Comparison of ENCODE assay signal across 1 cellular context in the genomic region with DNA sequence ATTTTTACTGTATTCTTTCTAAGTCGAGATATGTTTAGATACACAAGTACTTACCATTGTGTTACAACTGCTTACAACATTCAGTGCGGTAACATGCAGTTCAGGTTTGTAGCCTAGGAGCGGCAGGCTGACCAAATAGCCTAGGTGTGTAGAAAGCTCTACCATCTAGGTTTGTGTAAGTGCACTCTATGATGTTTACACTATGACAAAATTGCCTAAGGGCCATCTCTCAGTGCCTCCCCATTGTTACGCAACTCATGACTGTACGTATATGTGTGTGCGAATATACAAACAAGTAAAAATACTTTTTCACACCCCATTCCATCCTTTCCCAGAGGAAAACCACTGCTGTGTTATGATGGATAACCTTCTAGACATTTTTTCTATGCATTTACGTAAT.
TF ChIP-seq lines count a peak whose summit lies in the region.

No MANE protein-coding gene starts in this region.

TF ChIP-seq in HepG2, 621 proteins besides CTCF, POLR2A, EP300 and RAD21 (continued from another document and continues in another):
- TF ChIP-seq, protein P1, sequence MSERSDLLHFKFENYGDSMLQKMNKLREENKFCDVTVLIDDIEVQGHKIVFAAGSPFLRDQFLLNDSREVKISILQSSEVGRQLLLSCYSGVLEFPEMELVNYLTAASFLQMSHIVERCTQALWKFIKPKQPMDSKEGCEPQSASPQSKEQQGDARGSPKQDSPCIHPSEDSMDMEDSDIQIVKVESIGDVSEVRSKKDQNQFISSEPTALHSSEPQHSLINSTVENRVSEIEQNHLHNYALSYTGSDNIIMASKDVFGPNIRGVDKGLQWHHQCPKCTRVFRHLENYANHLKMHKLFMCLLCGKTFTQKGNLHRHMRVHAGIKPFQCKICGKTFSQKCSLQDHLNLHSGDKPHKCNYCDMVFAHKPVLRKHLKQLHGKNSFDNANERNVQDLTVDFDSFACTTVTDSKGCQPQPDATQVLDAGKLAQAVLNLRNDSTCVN (CRISPR knock-in tag; IDR thresholded peaks at IDR 0.05; ENCODE audit: borderline replicate concordance): no peak
- TF ChIP-seq ZNF510 (CRISPR knock-in tag; IDR thresholded peaks at IDR 0.05; ENCODE audit: low read depth) (no peak), ZNF253 (CRISPR knock-in tag; IDR thresholded peaks at IDR 0.05; ENCODE audit: borderline replicate concordance) (no peak), ZNF10 (CRISPR knock-in tag; IDR thresholded peaks at IDR 0.05; ENCODE audit: borderline replicate concordance, low read depth) (no peak), CHD2 (IDR thresholded peaks at IDR 0.05; ENCODE audit: low read depth, low read length) (no peak), RFXAP (CRISPR knock-in tag; IDR thresholded peaks at IDR 0.05; ENCODE audit: borderline replicate concordance) (no peak), ARHGAP35 (CRISPR knock-in tag; IDR thresholded peaks at IDR 0.05; ENCODE audit: borderline replicate concordance) (no peak), RFX5 (IDR thresholded peaks at IDR 0.05; ENCODE audit: low read depth, low read length) (no peak), ZBTB8A (CRISPR knock-in tag; IDR thresholded peaks at IDR 0.05; ENCODE audit: borderline replicate concordance, low read depth) (no peak), SRF (IDR thresholded peaks at IDR 0.05; ENCODE audit: low read depth, low read length) (no peak), KAT7 (CRISPR knock-in tag; IDR thresholded peaks at IDR 0.05; ENCODE audit: borderline replicate concordance) (no peak), TBX3 (IDR thresholded peaks at IDR 0.05; ENCODE audit: borderline replicate concordance) (peak; percentile 45; the same call in 1 of the 2 replicates), NFKBIZ (CRISPR knock-in tag; IDR thresholded peaks at IDR 0.05) (no peak), MIXL1 (CRISPR knock-in tag; IDR thresholded peaks at IDR 0.05) (0 out of 2 replicates have a peak, but pooled peaks have one; percentile 27), MYNN (CRISPR knock-in tag; IDR thresholded peaks at IDR 0.05; ENCODE audit: low read depth) (no peak), AGO2 (optimal IDR thresholded peaks at IDR 0.05; ENCODE audit: low read depth, low read length) (no peak), ELF4 (CRISPR knock-in tag; IDR thresholded peaks at IDR 0.05; ENCODE audit: borderline replicate concordance) (no peak), KDM4B (CRISPR knock-in tag; IDR thresholded peaks at IDR 0.05) (no peak), FOXO1 (CRISPR knock-in tag; IDR thresholded peaks at IDR 0.05) (peak; percentile 59; the same call in 1 of the 2 replicates), ZNF501 (CRISPR knock-in tag; IDR thresholded peaks at IDR 0.05) (no peak), TARDBP (CRISPR knock-in tag; IDR thresholded peaks at IDR 0.05) (peak; percentile 46; the same call in 1 of the 2 replicates), ZNF816 (CRISPR knock-in tag; IDR thresholded peaks at IDR 0.05; ENCODE audit: borderline replicate concordance) (no peak), CCDC6 (CRISPR knock-in tag; IDR thresholded peaks at IDR 0.05) (no peak), TCF7L2 (IDR thresholded peaks at IDR 0.05; ENCODE audit: low read depth, low read length) (no peak), THAP11 (CRISPR knock-in tag; IDR thresholded peaks at IDR 0.05) (peak; percentile 79), FOSL2 (CRISPR knock-in tag; IDR thresholded peaks at IDR 0.05) (peak; percentile 69), ZC3H4 (CRISPR knock-in tag; IDR thresholded peaks at IDR 0.05; ENCODE audit: borderline replicate concordance) (no peak), MEIS2 (CRISPR knock-in tag; IDR thresholded peaks at IDR 0.05) (no peak), SRY (CRISPR knock-in tag; IDR thresholded peaks at IDR 0.05) (no peak), ZNF441 (CRISPR knock-in tag; IDR thresholded peaks at IDR 0.05; ENCODE audit: borderline replicate concordance) (no peak), TOPORS (CRISPR knock-in tag; IDR thresholded peaks at IDR 0.05) (no peak), MBNL3 (CRISPR knock-in tag; conservative IDR thresholded peaks at IDR 0.05) (no peak), ZFX (CRISPR knock-in tag; IDR thresholded peaks at IDR 0.05; ENCODE audit: low read depth) (no peak), ZFP90 (CRISPR knock-in tag; IDR thresholded peaks at IDR 0.05; ENCODE audit: borderline replicate concordance) (no peak), SNAI1 (CRISPR knock-in tag; IDR thresholded peaks at IDR 0.05; ENCODE audit: borderline replicate concordance) (no peak)
- TF ChIP-seq, protein P2, sequence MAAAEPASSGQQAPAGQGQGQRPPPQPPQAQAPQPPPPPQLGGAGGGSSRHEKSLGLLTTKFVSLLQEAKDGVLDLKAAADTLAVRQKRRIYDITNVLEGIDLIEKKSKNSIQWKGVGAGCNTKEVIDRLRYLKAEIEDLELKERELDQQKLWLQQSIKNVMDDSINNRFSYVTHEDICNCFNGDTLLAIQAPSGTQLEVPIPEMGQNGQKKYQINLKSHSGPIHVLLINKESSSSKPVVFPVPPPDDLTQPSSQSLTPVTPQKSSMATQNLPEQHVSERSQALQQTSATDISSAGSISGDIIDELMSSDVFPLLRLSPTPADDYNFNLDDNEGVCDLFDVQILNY (CRISPR knock-in tag; conservative IDR thresholded peaks at IDR 0.05): no peak
- TF ChIP-seq, protein P3, sequence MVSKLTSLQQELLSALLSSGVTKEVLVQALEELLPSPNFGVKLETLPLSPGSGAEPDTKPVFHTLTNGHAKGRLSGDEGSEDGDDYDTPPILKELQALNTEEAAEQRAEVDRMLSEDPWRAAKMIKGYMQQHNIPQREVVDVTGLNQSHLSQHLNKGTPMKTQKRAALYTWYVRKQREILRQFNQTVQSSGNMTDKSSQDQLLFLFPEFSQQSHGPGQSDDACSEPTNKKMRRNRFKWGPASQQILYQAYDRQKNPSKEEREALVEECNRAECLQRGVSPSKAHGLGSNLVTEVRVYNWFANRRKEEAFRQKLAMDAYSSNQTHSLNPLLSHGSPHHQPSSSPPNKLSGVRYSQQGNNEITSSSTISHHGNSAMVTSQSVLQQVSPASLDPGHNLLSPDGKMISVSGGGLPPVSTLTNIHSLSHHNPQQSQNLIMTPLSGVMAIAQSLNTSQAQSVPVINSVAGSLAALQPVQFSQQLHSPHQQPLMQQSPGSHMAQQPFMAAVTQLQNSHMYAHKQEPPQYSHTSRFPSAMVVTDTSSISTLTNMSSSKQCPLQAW (CRISPR knock-in tag; IDR thresholded peaks at IDR 0.05): no peak
- TF ChIP-seq, protein P4, sequence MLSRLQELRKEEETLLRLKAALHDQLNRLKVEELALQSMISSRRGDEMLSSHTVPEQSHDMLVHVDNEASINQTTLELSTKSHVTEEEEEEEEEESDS (CRISPR knock-in tag; IDR thresholded peaks at IDR 0.05; ENCODE audit: borderline replicate concordance): no peak
- TF ChIP-seq, protein P5, sequence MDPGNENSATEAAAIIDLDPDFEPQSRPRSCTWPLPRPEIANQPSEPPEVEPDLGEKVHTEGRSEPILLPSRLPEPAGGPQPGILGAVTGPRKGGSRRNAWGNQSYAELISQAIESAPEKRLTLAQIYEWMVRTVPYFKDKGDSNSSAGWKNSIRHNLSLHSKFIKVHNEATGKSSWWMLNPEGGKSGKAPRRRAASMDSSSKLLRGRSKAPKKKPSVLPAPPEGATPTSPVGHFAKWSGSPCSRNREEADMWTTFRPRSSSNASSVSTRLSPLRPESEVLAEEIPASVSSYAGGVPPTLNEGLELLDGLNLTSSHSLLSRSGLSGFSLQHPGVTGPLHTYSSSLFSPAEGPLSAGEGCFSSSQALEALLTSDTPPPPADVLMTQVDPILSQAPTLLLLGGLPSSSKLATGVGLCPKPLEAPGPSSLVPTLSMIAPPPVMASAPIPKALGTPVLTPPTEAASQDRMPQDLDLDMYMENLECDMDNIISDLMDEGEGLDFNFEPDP (CRISPR knock-in tag; conservative IDR thresholded peaks at IDR 0.05): no peak
- TF ChIP-seq, protein P6, sequence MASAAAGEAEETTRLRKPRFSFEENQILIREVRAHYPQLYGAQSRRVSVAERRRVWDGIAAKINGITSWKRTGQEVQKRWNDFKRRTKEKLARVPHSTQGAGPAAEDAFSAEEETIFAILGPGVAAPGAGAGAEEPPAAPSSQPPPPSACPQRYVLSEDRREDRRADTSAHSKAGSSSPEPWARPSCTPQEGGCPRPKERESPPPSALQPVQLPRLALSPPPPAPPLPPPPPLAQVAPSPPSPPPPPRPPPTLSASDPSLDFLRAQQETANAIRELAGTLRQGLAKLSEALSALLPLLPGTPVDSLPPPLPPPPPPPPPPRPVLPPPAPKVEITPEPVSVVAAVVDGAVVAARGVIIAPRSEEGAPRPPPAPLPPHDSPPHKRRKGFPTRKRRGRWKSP (CRISPR knock-in tag; IDR thresholded peaks at IDR 0.05): no peak
- TF ChIP-seq, protein P7, sequence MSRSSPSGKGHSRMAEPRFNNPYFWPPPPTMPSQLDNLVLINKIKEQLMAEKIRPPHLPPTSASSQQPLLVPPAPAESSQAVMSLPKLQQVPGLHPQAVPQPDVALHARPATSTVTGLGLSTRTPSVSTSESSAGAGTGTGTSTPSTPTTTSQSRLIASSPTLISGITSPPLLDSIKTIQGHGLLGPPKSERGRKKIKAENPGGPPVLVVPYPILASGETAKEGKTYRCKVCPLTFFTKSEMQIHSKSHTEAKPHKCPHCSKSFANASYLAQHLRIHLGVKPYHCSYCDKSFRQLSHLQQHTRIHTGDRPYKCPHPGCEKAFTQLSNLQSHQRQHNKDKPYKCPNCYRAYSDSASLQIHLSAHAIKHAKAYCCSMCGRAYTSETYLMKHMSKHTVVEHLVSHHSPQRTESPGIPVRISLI (CRISPR knock-in tag; IDR thresholded peaks at IDR 0.05; ENCODE audit: borderline replicate concordance): no peak
- TF ChIP-seq, protein P8, sequence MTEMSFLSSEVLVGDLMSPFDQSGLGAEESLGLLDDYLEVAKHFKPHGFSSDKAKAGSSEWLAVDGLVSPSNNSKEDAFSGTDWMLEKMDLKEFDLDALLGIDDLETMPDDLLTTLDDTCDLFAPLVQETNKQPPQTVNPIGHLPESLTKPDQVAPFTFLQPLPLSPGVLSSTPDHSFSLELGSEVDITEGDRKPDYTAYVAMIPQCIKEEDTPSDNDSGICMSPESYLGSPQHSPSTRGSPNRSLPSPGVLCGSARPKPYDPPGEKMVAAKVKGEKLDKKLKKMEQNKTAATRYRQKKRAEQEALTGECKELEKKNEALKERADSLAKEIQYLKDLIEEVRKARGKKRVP (CRISPR knock-in tag; IDR thresholded peaks at IDR 0.05): peak in 1 of 2 experiments; percentile 71; a peak in 2 of 4 replicates
- TF ChIP-seq, protein P9, sequence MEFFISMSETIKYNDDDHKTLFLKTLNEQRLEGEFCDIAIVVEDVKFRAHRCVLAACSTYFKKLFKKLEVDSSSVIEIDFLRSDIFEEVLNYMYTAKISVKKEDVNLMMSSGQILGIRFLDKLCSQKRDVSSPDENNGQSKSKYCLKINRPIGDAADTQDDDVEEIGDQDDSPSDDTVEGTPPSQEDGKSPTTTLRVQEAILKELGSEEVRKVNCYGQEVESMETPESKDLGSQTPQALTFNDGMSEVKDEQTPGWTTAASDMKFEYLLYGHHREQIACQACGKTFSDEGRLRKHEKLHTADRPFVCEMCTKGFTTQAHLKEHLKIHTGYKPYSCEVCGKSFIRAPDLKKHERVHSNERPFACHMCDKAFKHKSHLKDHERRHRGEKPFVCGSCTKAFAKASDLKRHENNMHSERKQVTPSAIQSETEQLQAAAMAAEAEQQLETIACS (CRISPR knock-in tag; IDR thresholded peaks at IDR 0.05): no peak
- TF ChIP-seq, protein P10, sequence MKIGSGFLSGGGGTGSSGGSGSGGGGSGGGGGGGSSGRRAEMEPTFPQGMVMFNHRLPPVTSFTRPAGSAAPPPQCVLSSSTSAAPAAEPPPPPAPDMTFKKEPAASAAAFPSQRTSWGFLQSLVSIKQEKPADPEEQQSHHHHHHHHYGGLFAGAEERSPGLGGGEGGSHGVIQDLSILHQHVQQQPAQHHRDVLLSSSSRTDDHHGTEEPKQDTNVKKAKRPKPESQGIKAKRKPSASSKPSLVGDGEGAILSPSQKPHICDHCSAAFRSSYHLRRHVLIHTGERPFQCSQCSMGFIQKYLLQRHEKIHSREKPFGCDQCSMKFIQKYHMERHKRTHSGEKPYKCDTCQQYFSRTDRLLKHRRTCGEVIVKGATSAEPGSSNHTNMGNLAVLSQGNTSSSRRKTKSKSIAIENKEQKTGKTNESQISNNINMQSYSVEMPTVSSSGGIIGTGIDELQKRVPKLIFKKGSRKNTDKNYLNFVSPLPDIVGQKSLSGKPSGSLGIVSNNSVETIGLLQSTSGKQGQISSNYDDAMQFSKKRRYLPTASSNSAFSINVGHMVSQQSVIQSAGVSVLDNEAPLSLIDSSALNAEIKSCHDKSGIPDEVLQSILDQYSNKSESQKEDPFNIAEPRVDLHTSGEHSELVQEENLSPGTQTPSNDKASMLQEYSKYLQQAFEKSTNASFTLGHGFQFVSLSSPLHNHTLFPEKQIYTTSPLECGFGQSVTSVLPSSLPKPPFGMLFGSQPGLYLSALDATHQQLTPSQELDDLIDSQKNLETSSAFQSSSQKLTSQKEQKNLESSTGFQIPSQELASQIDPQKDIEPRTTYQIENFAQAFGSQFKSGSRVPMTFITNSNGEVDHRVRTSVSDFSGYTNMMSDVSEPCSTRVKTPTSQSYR (CRISPR knock-in tag; IDR thresholded peaks at IDR 0.05; ENCODE audit: borderline replicate concordance): peak; percentile 14; the same call in 1 of the 2 replicates
- TF ChIP-seq, protein P11, sequence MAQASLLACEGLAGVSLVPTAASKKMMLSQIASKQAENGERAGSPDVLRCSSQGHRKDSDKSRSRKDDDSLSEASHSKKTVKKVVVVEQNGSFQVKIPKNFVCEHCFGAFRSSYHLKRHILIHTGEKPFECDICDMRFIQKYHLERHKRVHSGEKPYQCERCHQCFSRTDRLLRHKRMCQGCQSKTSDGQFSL (CRISPR knock-in tag; IDR thresholded peaks at IDR 0.05): no peak
- TF ChIP-seq, protein P12, sequence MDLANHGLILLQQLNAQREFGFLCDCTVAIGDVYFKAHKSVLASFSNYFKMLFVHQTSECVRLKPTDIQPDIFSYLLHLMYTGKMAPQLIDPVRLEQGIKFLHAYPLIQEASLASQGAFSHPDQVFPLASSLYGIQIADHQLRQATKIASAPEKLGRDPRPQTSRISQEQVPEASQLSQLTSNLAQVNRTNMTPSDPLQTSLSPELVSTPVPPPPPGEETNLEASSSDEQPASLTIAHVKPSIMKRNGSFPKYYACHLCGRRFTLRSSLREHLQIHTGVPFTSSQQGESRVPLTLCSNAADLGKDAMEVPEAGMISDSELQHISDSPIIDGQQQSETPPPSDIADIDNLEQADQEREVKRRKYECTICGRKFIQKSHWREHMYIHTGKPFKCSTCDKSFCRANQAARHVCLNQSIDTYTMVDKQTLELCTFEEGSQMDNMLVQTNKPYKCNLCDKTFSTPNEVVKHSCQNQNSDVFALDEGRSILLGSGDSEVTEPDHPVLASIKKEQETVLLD (CRISPR knock-in tag; IDR thresholded peaks at IDR 0.05; ENCODE audit: low read depth): no peak
- TF ChIP-seq, protein P13, sequence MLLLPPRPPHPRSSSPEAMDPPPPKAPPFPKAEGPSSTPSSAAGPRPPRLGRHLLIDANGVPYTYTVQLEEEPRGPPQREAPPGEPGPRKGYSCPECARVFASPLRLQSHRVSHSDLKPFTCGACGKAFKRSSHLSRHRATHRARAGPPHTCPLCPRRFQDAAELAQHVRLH (CRISPR knock-in tag; IDR thresholded peaks at IDR 0.05; ENCODE audit: borderline replicate concordance, low read depth): no peak
- TF ChIP-seq, protein P14, sequence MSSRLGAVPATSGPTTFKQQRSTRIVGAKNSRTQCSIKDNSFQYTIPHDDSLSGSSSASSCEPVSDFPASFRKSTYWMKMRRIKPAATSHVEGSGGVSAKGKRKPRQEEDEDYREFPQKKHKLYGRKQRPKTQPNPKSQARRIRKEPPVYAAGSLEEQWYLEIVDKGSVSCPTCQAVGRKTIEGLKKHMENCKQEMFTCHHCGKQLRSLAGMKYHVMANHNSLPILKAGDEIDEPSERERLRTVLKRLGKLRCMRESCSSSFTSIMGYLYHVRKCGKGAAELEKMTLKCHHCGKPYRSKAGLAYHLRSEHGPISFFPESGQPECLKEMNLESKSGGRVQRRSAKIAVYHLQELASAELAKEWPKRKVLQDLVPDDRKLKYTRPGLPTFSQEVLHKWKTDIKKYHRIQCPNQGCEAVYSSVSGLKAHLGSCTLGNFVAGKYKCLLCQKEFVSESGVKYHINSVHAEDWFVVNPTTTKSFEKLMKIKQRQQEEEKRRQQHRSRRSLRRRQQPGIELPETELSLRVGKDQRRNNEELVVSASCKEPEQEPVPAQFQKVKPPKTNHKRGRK (CRISPR knock-in tag; IDR thresholded peaks at IDR 0.05): no peak
